12 cellular contexts compared by ENCODE assay signal in genomic region chr6:15264412-15264811, GRCh38. TPM values are rescaled to one million over a fixed set of nuclear protein-coding genes. Genes with fewer than 3 reads are reported as not detected.
DNase-seq lines count a peak whose midpoint lies in the region; ATAC-seq and TF ChIP-seq lines count a peak whose summit lies in the region.
"Had no signal": no experiment of that assay in that cellular context is flagged by ENCODE, and none has a peak within 500 bp of the region (broad histone marks: within the 10 kb centered on the region; RNA-seq: fewer than 3 reads in every experiment).

No MANE protein-coding gene starts in this region.

- H3K36me3 ChIP-seq in CD4-positive, alpha-beta memory T cell (ENCODE audit: insufficient read depth, low read length): no peaks in the 10 kb centered on the region
- H3K36me3 ChIP-seq in MM.1S (replicated peaks; ENCODE audit: insufficient read depth, low read length): no peaks in the 10 kb centered on the region; the same call in 1 of the 2 replicates

- TF ChIP-seq CTCF in MM.1S (IDR thresholded peaks at IDR 0.05; ENCODE audit: low read length) (no peak), neural crest cell (conservative IDR thresholded peaks at IDR 0.05) (no peak)

- no peak overlapping the region for H3K9ac ChIP-seq in MM.1S (ENCODE audit: low read length)

- no peaks in the 10 kb centered on the region for H3K9me3 ChIP-seq in CD4-positive, alpha-beta memory T cell (ENCODE audit: control insufficient read depth in 1 of 2, low read length in 2 of 2)
- H3K9me3 ChIP-seq in MM.1S (replicated peaks; ENCODE audit: insufficient read depth, low read length): no peaks in the 10 kb centered on the region

- no peak for ATAC-seq in HG02970 (IDR thresholded peaks at IDR 0.05; ENCODE audit: low FRiP score, unreplicated experiment)

- peaks cover 0 to 10% of the 10 kb centered on the region in 2 donors for H3K36me3 Mint-ChIP-seq in CD4-positive, alpha-beta memory T cell
- H3K36me3 Mint-ChIP-seq in neural crest cell (ENCODE audit: low read depth): no peaks in the 10 kb centered on the region

- peaks cover 81% of the 10 kb centered on the region for H3K4me1 ChIP-seq in CD4-positive, alpha-beta memory T cell (ENCODE audit: insufficient read depth, low read length)
- H3K4me1 ChIP-seq in MM.1S (ENCODE audit: low read length): peaks cover 40% of the 10 kb centered on the region

- H3K79me2 ChIP-seq in MM.1S (ENCODE audit: low read length): peaks cover 99% of the 10 kb centered on the region

- DNase-seq in CD4-positive, alpha-beta memory T cell: no peak
- DNase-seq in MM.1S (no peak), neural crest cell (ENCODE audit: low read depth, low spot score) (no peak), kidney glomerular epithelial cell (lab: John Stamatoyannopoulos, UW) (no peak), NCI-H1417 (lab: John Stamatoyannopoulos, UW) (no peak)
- DNase-seq in activated CD4-positive, alpha-beta T cell treated with anti-CD3 and anti-CD28 coated beads, Interleukin-2, amount 50 U/mL, for 48 hours: no peak
- DNase-seq: activated gamma-delta T cell treated with Interleukin-2 at 50 U/mL for 16 hours, mammary epithelial cell, NCI-H2227 treated with DMSO at 0.1 percent for 48 hours had no signal

- no peaks in the 10 kb centered on the region; the same call in 1 of the 2 replicates for H4K20me1 ChIP-seq in MM.1S (ENCODE audit: insufficient read depth, low read length)

- H3K27ac ChIP-seq in CD4-positive, alpha-beta memory T cell (ENCODE audit: low read depth, low read length): no peak overlapping the region
- H3K27ac ChIP-seq in MM.1S (ENCODE audit: low read length): no peak overlapping the region
- peak overlapping the region; percentile 82 for H3K27ac ChIP-seq in cingulate gyrus (ENCODE audit: low read depth, low read length)
- H3K27ac ChIP-seq: epithelial cell of prostate had no signal

- CTCF ChIA-PET in CD4-positive, alpha-beta memory T cell (lab: Charles Lee; ENCODE audit: partially characterized antibody): interaction anchor here (0.6 to 1.0 kb wide), 3 partner anchors 17 to 57 kb away, joined by 3 read pairs; no protein-coding TSS in a partner anchor

- no peak overlapping the region for H3K4me3 ChIP-seq in CD4-positive, alpha-beta memory T cell (ENCODE audit: low read length in 2 of 2)
- no peak overlapping the region for H3K4me3 ChIP-seq in MM.1S (ENCODE audit: low read length)

- H2AFZ ChIP-seq in MM.1S (ENCODE audit: low read length): no peak overlapping the region

- H3K4me1 Mint-ChIP-seq in CD4-positive, alpha-beta memory T cell: peaks cover 54 to 97% (median 82%) of the 10 kb centered on the region in 4 donors
- H3K4me1 Mint-ChIP-seq in neural crest cell: peaks cover 82% of the 10 kb centered on the region

- no peaks in the 10 kb centered on the region for H3K9me3 Mint-ChIP-seq in CD4-positive, alpha-beta memory T cell
- no peaks in the 10 kb centered on the region for H3K9me3 Mint-ChIP-seq in neural crest cell

- no peaks in the 10 kb centered on the region for H3K27me3 Mint-ChIP-seq in CD4-positive, alpha-beta memory T cell
- H3K27me3 Mint-ChIP-seq in neural crest cell (ENCODE audit: low read depth): no peaks in the 10 kb centered on the region

- H3K4me2 ChIP-seq in MM.1S (ENCODE audit: low read depth, low read length): peak overlapping the region; percentile 51; the same call in 1 of the 2 replicates

- H3K27ac Mint-ChIP-seq in CD4-positive, alpha-beta memory T cell: peak overlapping the region in 2 of 7 donors; percentile 11 to 62
- H3K27ac Mint-ChIP-seq in neural crest cell (ENCODE audit: unreplicated experiment): peak overlapping the region; percentile 76

- H3K4me3 Mint-ChIP-seq in CD4-positive, alpha-beta memory T cell: peak overlapping the region in 6 of 8 donors; percentile 32 to 86 (median 66)
- H3K4me3 Mint-ChIP-seq in neural crest cell: peak overlapping the region; percentile 76

- H3K9me2 ChIP-seq in MM.1S (replicated peaks; ENCODE audit: insufficient read depth, low read length): no peaks in the 10 kb centered on the region

- intact Hi-C loops in CD4-positive, alpha-beta memory T cell (cut with micrococcal nuclease): no loop called here

- POLR2A ChIA-PET in CD4-positive, alpha-beta memory T cell (lab: Charles Lee; ENCODE audit: partially characterized antibody): interaction anchor here (1.0 to 3.4 kb wide), 2 partner anchors 10 to 19 kb away, joined by 3 to 8 read pairs; partner anchors contain the start of gene JARID2

- peaks cover 5% of the 10 kb centered on the region; the same call in 1 of the 2 replicates for H3F3A ChIP-seq in MM.1S (ENCODE audit: insufficient read depth, low read length)

- H3K27me3 ChIP-seq in CD4-positive, alpha-beta memory T cell (ENCODE audit: insufficient read depth, low read length): no peaks in the 10 kb centered on the region
- H3K27me3 ChIP-seq in MM.1S (replicated peaks; ENCODE audit: insufficient read depth, low read length): no peaks in the 10 kb centered on the region

RNA-seq across cellular contexts. Expression of gene JARID2, which starts 18.5 kb away (rescaled TPM):
- total RNA-seq in CD4-positive, alpha-beta memory T cell: 10 to 100 TPM; 20.2 to 21.6 TPM
- polyA plus RNA-seq in CD4-positive, alpha-beta memory T cell: 10 to 100 TPM in 1 of 2 donors, 1 to 10 TPM in 1; 2.4 to 11.7 TPM
- total RNA-seq in neural crest cell: 33.9 and 34.5 TPM in 2 replicates
